Comparison of ENCODE assay signal across 8 cellular contexts in the genomic region with DNA sequence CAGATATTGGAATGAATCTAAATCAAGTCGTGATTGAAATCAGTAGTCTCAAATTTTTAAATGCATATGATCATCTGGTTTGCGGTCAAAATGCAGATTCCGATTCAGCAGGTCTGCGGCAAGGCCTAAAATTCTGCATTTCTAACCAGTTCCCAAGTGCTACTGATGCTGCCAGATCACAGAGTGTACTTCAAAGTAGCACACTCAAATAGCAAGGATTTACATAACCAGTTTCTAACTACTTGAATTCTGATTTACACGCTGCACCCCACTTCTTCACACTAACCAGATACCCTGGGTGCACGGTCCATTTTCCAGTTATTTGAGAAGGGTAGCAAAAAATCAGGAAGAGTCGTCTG. TPM values are rescaled to one million over a fixed set of nuclear protein-coding genes. Genes with fewer than 3 reads are reported as not detected.
DNase-seq lines count a peak whose midpoint lies in the region; ATAC-seq and TF ChIP-seq lines count a peak whose summit lies in the region.

No MANE protein-coding gene starts in this region.

- H3K4me3 ChIP-seq in cardiac muscle cell (peak overlapping the region; percentile 49), adrenal gland (peak overlapping the region in 3 of 4 donors; percentile 42 to 62 (median 50)), right lobe of liver (peak overlapping the region; percentile 53 to 67 (median 62)), suprapubic skin (peak overlapping the region; percentile 68)

- TF ChIP-seq POLR2A in adrenal gland (IDR thresholded peaks at IDR 0.05) (no peak), right lobe of liver (IDR thresholded peaks at IDR 0.05) (no peak), suprapubic skin (IDR thresholded peaks at IDR 0.05) (no peak)

- H3K36me3 ChIP-seq in cardiac muscle cell (peaks cover 9% of the 10 kb centered on the region), adrenal gland (replicated peaks in 1 of 2) (no peaks in the 10 kb centered on the region), right lobe of liver (no peaks in the 10 kb centered on the region), suprapubic skin (peaks cover 8% of the 10 kb centered on the region)

- TF ChIP-seq CTCF in cardiac muscle cell (IDR thresholded peaks at IDR 0.05; ENCODE audit: low read depth, low read length) = no peak
- TF ChIP-seq CTCF in adrenal gland (IDR thresholded peaks at IDR 0.05) = no peak
- TF ChIP-seq CTCF in right lobe of liver (IDR thresholded peaks at IDR 0.05) = no peak
- no peak for TF ChIP-seq CTCF in suprapubic skin (IDR thresholded peaks at IDR 0.05)

- intact Hi-C loops in left ventricle myocardium superior (cut with micrococcal nuclease) (no loop called here), adrenal gland (cut with DNase I) (no loop called here), right lobe of liver (cut with DNase I) (no loop called here)

- peak in 1 of 2 donors; percentile 10 for DNase-seq in cardiac muscle cell (ENCODE audit: low read depth in 1 of 2, low spot score in 1 of 2)
- DNase-seq in left ventricle myocardium superior = no peak
- DNase-seq in HT1080 (ENCODE audit: low read depth) = peak; percentile 1
- no peak for DNase-seq in adrenal gland
- no peak for DNase-seq in right lobe of liver
- DNase-seq in suprapubic skin (ENCODE audit: low spot score in 2 of 2) = no peak
- no peak for DNase-seq in NCI-H2196 (lab: John Stamatoyannopoulos, UW; ENCODE audit: unreplicated experiment)
- DNase-seq in 8988T = no peak

- WGBS in adrenal gland, 4 donors = 2 to 36% (median 18%) methylated on average over 7 of the region's 7 CpGs
- WGBS in right lobe of liver (ENCODE audit: insufficient coverage, low coverage, low lambda C conversion rate, missing lambda C conversion rate) = 14% methylated on average over 7 of the region's 7 CpGs
- 46% methylated on average over 7 of the region's 7 CpGs for WGBS in suprapubic skin

- no peak for TF ChIP-seq EP300 in suprapubic skin (IDR thresholded peaks at IDR 0.05)

- H3K27me3 ChIP-seq in cardiac muscle cell (no peaks in the 10 kb centered on the region), adrenal gland (no peaks in the 10 kb centered on the region), right lobe of liver (no peaks in the 10 kb centered on the region), suprapubic skin (no peaks in the 10 kb centered on the region)

- H3K9me3 ChIP-seq in cardiac muscle cell (ENCODE audit: low read depth) (no peaks in the 10 kb centered on the region), adrenal gland (replicated peaks in 1 of 3) (no peaks in the 10 kb centered on the region), right lobe of liver (no peaks in the 10 kb centered on the region), suprapubic skin (no peaks in the 10 kb centered on the region)

- no peaks in the 10 kb centered on the region for H3K4me1 ChIP-seq in cardiac muscle cell (ENCODE audit: low read depth)
- peaks cover 0 to 6% of the 10 kb centered on the region in 2 donors for H3K4me1 ChIP-seq in adrenal gland (replicated peaks in 1 of 2)
- H3K4me1 ChIP-seq in right lobe of liver = peaks cover 0 to 3% (median 0%) of the 10 kb centered on the region in 4 donors
- peaks cover 7% of the 10 kb centered on the region for H3K4me1 ChIP-seq in suprapubic skin

- no peak for ATAC-seq in left ventricle myocardium superior
- ATAC-seq in right lobe of liver = no peak

- H3K27ac ChIP-seq in cardiac muscle cell (peak overlapping the region; percentile 76), adrenal gland (peak overlapping the region in 4 of 5 donors; percentile 61 to 84 (median 80)), right lobe of liver (peak overlapping the region; percentile 69 to 79 (median 75)), suprapubic skin (no peak overlapping the region)

RNA-seq across cellular contexts. Expression of a gene that starts 0.8 kb away (rescaled TPM):
- total RNA-seq in cardiac muscle cell = 4.7 and 9.1 TPM in 2 replicates
- polyA plus RNA-seq in cardiac muscle cell = 20.5 and 29.4 TPM in 2 replicates
- total RNA-seq in left ventricle myocardium superior = 9.9 TPM
- total RNA-seq in HT1080 (2014; rRNA removed; shearing (Covaris generic)) = 3.5 and 6.6 TPM in 2 replicates
- 21.0 and 26.4 TPM in 2 replicates for polyA plus RNA-seq in HT1080 (2015; cell fraction: cytosol; rRNA removed)
- polyA plus RNA-seq in HT1080 (2015; cell fraction: nucleus; rRNA removed) = 24.5 and 26.2 TPM in 2 replicates
- 10 to 100 TPM; 10.6 to 23.8 (median 19.4) TPM for total RNA-seq in adrenal gland
- polyA plus RNA-seq in adrenal gland = 10 to 100 TPM in 1 of 3 donors, 1 to 10 TPM in 2; 2.1 to 25.2 (median 2.4) TPM
- 10 to 100 TPM in 5 of 6 experiments, 1 to 10 TPM in 1; 10.0 to 13.6 (median 11.0) TPM for total RNA-seq in right lobe of liver
- 1 to 10 TPM; 4.5 to 8.7 (median 5.7) TPM for total RNA-seq in suprapubic skin

RNA-seq across cellular contexts. Expression of a gene that starts 15.6 kb away (rescaled TPM):
- total RNA-seq in cardiac muscle cell (0.63 and 1.1 TPM in 2 replicates), left ventricle myocardium superior (0.57 TPM), adrenal gland (1 to 10 TPM; 1.2 to 3.7 (median 1.7) TPM), right lobe of liver (1 to 10 TPM in 4 of 6 experiments, under 1 TPM in 2; 0.44 to 1.5 (median 1.0) TPM), suprapubic skin (1 to 10 TPM in 3 of 4 donors, under 1 TPM in 1; 0.83 to 4.5 (median 3.5) TPM)
- polyA plus RNA-seq in cardiac muscle cell (1.1 and 1.5 TPM in 2 replicates), adrenal gland (1 to 10 TPM; 1.3 to 1.9 (median 1.7) TPM)
- total RNA-seq in HT1080 (2014; rRNA removed; shearing (Covaris generic)) = 1.0 and 1.7 TPM in 2 replicates
- polyA plus RNA-seq in HT1080 (2015; cell fraction: cytosol; rRNA removed) = 4.9 and 5.0 TPM in 2 replicates
- polyA plus RNA-seq in HT1080 (2015; cell fraction: nucleus; rRNA removed) = 6.4 and 6.7 TPM in 2 replicates
